Comparison of ENCODE assay signal across 8 cellular contexts in the genomic region with DNA sequence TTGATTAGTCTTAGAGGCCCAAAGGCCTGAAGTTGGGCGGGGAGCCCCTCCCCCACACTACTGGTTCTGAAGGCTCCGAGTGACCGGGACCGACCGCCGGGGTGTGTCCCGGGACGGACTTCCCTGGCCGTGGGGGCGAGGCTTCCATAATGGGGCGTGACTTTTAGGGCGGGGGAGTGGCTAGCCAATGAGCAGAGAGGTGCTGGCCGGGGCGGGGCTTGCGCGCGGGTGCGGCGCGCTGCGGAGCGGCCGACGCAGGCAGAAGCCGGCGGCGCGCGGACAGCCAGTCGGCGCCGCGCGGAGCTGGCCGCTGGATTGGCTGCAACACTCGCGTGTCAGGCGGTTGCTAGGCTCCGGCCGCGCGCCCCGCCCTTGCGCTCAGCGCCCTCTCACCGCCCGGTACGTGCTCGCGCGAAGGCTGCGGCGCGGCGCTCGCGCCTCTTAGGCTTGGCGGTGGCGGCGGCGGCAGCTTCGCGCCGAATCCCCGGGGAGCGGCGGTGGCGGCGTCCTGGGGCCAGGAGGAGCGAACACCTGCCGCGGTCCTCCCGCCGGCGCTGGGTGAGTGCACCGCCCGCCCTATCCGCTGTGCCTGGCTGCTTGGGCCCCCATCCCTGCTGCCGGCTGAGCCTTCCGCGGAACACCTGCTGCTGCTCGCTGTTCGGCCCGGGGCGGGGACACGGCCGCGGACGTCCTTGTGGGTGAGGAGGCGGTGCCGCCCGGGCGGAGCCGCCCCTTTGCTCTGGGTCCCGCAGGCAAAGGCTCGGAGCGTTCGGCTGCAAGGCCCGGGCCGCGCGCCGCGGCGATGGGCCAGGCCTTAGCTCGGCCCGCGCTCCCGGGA. TPM values are rescaled to one million over a fixed set of nuclear protein-coding genes. Genes with fewer than 3 reads are reported as not detected.
DNase-seq lines count a peak whose midpoint lies in the region; ATAC-seq and TF ChIP-seq lines count a peak whose summit lies in the region.

Gene DAG1 (plus strand): TSS at position 392 of the 838 bp plus-strand sequence. CDS start 40,268 bp downstream, outside the sequence.

- H2AFZ ChIP-seq in OCI-LY1 (ENCODE audit: low read length): no peak within 1 kb of the TSS

- peak within 1 kb of the TSS; percentile 83 for H3K4me3 Mint-ChIP-seq in mesothelial cell of epicardium

- peak within 1 kb of the TSS; percentile 81 for H3K27ac ChIP-seq in OCI-LY1 (ENCODE audit: low read depth, low read length, poor library complexity, severe bottlenecking)

- peaks cover 21% of the 10 kb centered on the region for H3K4me1 ChIP-seq in OCI-LY1 (ENCODE audit: insufficient read depth, low read length, severe bottlenecking)

- H3K36me3 ChIP-seq in OCI-LY1 (ENCODE audit: insufficient read depth, low read length): peaks cover 5% of the 10 kb centered on the region; the same call in 1 of the 2 replicates

- peaks cover 33% of the 10 kb centered on the region for H3K4me1 Mint-ChIP-seq in mesothelial cell of epicardium

- H3K9me3 ChIP-seq in OCI-LY1 (ENCODE audit: low read length): no peaks in the 10 kb centered on the region

- H3K36me3 Mint-ChIP-seq in mesothelial cell of epicardium: no peaks in the 10 kb centered on the region

- no peaks in the 10 kb centered on the region for H3K27me3 ChIP-seq in OCI-LY1 (ENCODE audit: insufficient read depth, low read length)

- peak; percentile 99 for DNase-seq in D341Med (ENCODE audit: low spot score)
- peak; percentile 95 for DNase-seq in HuH-7 (ENCODE audit: low spot score)
- DNase-seq in activated CD8-positive, alpha-beta memory T cell treated with anti-CD3 and anti-CD28 coated beads, Interleukin-2, amount 50 U/mL, for 4 hours: peak; percentile 93
- DNase-seq in mesothelial cell of epicardium (ENCODE audit: low spot score in 2 of 2, unreplicated experiment in 2 of 2): peak; percentile 95 to 96
- DNase-seq in stimulated activated CD8-positive, alpha-beta memory T cell treated with anti-CD3 and anti-CD28 coated beads, Interleukin-15, amount 100 ng/mL, for 4 hours (ENCODE audit: low read depth in 2 of 2): peak; percentile 86 to 89

- H3F3A ChIP-seq in OCI-LY1 (ENCODE audit: insufficient read depth, low read length): no peaks in the 10 kb centered on the region

- peak within 1 kb of the TSS; percentile 98 for H3K4me2 ChIP-seq in OCI-LY1 (ENCODE audit: low read length)

- H3K4me3 ChIP-seq in OCI-LY1 (ENCODE audit: low read depth, low read length, poor library complexity, severe bottlenecking): peak within 1 kb of the TSS; percentile 97

- in situ Hi-C loops in endometrial microvascular endothelial cells (cut with HindIII; ENCODE audit: inconsistent ontology term, low pct_unique_long_range_greater_than_20kb, low sequenced_read_pairs): no loop called here

- TF ChIP-seq CTCF in OCI-LY1 (IDR thresholded peaks at IDR 0.05; ENCODE audit: low read length): no peak
- no peak for TF ChIP-seq CTCF in mesothelial cell of epicardium (IDR thresholded peaks at IDR 0.05; ENCODE audit: unreplicated experiment)

- peak; percentile 76 for ATAC-seq in GM21515 (IDR thresholded peaks at IDR 0.05; ENCODE audit: unreplicated experiment)

- no peaks in the 10 kb centered on the region for H3K27me3 Mint-ChIP-seq in mesothelial cell of epicardium (ENCODE audit: low read depth)

- H3K9me2 ChIP-seq in OCI-LY1 (ENCODE audit: low read depth, low read length): no peaks in the 10 kb centered on the region

- H4K20me1 ChIP-seq in OCI-LY1 (ENCODE audit: insufficient read depth, low read length): no peaks in the 10 kb centered on the region

- H3K9me3 Mint-ChIP-seq in mesothelial cell of epicardium: no peaks in the 10 kb centered on the region

- peak within 1 kb of the TSS; percentile 100 for H3K27ac Mint-ChIP-seq in mesothelial cell of epicardium

- H3K79me2 ChIP-seq in OCI-LY1 (ENCODE audit: insufficient read depth, low read length): peaks cover 16% of the 10 kb centered on the region

- peak within 1 kb of the TSS; percentile 98 for H3K9ac ChIP-seq in OCI-LY1 (ENCODE audit: low read length)

RNA-seq across cellular contexts. Expression of gene DAG1, which starts in this region (rescaled TPM):
- 107 TPM for total RNA-seq in endometrial microvascular endothelial cells (ENCODE audit: inconsistent ontology term)
- total RNA-seq in mesothelial cell of epicardium: 118 to 128 TPM (median 120 TPM) in 3 replicates

Comparison
In these comparisons a context has a peak if more than half of its experiments do, and no peak if none do; other contexts are left out.
1. Peak in every context shown above with its lines: DNase-seq, ATAC-seq, H3K4me3 ChIP-seq and H3K27ac ChIP-seq.